ENCODE assay signal across 17 cellular contexts in the genomic region with DNA sequence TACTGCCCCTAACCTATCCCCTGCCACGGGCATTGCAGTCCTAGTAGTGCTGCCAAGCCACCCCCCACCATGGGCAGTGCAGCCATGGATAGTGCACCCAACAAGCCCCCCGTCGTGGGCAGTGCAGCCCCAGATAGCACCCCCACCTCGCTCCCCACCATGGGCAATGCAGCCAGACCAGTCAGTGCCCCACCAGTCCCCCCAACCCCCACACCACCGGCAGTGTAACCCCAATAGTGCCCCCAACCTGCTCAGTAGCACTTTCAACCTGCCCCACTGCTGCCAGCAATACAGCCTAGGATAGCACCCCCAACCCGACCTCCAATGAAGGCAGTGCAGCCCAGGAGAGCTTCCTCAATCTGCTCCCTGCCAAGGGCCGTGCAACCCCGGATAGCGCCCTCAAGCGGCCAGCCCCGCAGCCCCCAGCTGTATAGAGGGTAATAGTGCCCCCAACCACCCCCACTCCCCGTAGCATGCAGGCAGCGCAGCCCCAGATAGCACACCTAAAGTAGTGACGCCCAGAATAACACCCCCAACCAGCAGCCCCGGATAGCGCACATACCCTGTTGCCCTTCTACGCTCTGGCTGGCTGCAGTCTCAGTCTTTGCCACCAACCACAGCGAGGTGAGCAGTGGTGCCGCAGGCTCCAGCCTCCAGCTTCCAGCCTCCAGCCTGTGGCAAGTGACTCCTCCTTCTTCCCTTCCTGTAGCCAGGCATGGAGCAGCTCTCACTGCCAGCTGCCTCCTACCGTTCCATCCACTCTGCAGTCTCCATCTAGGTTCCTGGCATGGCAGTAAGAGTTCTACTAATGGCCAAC. TPM values are rescaled to one million over a fixed set of nuclear protein-coding genes. Genes with fewer than 3 reads are reported as not detected.
DNase-seq lines count a peak whose midpoint lies in the region; ATAC-seq, FAIRE-seq and TF ChIP-seq lines count a peak whose summit lies in the region.
"Had no signal": no experiment of that assay in that cellular context is flagged by ENCODE, and none has a peak within 500 bp of the region (broad histone marks: within the 10 kb centered on the region; RNA-seq: fewer than 3 reads in every experiment).

No MANE protein-coding gene starts in this region.

- H3K23ac ChIP-seq in mesendoderm (ENCODE audit: low read length) = no peak overlapping the region

- no peak overlapping the region for H3K18ac ChIP-seq in mesendoderm (ENCODE audit: low read length)

- H3K79me2 ChIP-seq in astrocyte (ENCODE audit: insufficient read depth, low read length) (no peaks in the 10 kb centered on the region), mesendoderm (ENCODE audit: control insufficient read depth, insufficient read depth, low read length) (no peaks in the 10 kb centered on the region)

- peak overlapping the region; percentile 67 for H2AFZ ChIP-seq in astrocyte (ENCODE audit: low read depth, low read length)

- H2BK15ac ChIP-seq in mesendoderm (replicated peaks; ENCODE audit: low read depth) = no peak overlapping the region

- H2BK120ac ChIP-seq in mesendoderm (ENCODE audit: low read depth, low read length) = no peak overlapping the region

- H2BK5ac ChIP-seq in mesendoderm (ENCODE audit: low read length) = no peak overlapping the region

- ATAC-seq in HG02885 (IDR thresholded peaks at IDR 0.05; ENCODE audit: poor library complexity, unreplicated experiment) = no peak
- ATAC-seq in GM18498 (IDR thresholded peaks at IDR 0.05; ENCODE audit: unreplicated experiment) = no peak
- no peak for ATAC-seq in GM21786 (IDR thresholded peaks at IDR 0.05; ENCODE audit: unreplicated experiment)

- H3K27ac Mint-ChIP-seq in HFFc6 = 0 out of 2 replicates have a peak overlapping the region, but pooled peaks have one; percentile 23
- peak overlapping the region; percentile 80 for H3K27ac Mint-ChIP-seq in astrocyte (ENCODE audit: unreplicated experiment)

- H3K4me1 ChIP-seq in astrocyte (ENCODE audit: insufficient read depth, low read length) (peaks cover 13% of the 10 kb centered on the region), mesendoderm (ENCODE audit: control insufficient read depth, low read depth, low read length) (no peaks in the 10 kb centered on the region)

- in situ Hi-C loops in ACHN (cut with HindIII; ENCODE audit: low pct_ligation_motif_present, low pct_unique_long_range_greater_than_20kb, low sequenced_read_pairs) = no loop called here

- H3K4me1 Mint-ChIP-seq in HFFc6 (ENCODE audit: low read depth) (peaks cover 9% of the 10 kb centered on the region), astrocyte (ENCODE audit: low read depth, unreplicated experiment) (peaks cover 46% of the 10 kb centered on the region)

- peak overlapping the region; percentile 68 for H3K27ac ChIP-seq in astrocyte (ENCODE audit: low read depth, low read length)
- no peak overlapping the region for H3K27ac ChIP-seq in mesendoderm (ENCODE audit: low read depth, low read length)
- H3K27ac ChIP-seq: ovary had no signal

- H3K4me3 Mint-ChIP-seq in HFFc6 (no peak overlapping the region), astrocyte (ENCODE audit: unreplicated experiment) (peak overlapping the region; percentile 67)

- DNase-seq in ACHN (peak; percentile 21), HFFc6 (no peak), astrocyte (ENCODE audit: low read depth) (no peak), mesendoderm (peak; percentile 29), DMS79 (lab: John Stamatoyannopoulos, UW) (no peak)
- DNase-seq: activated gamma-delta T cell treated with Interleukin-2 at 50 U/mL for 16 hours; effector CD4-positive, alpha-beta T cell; NCI-H2107; NCI-H774; ovary; substantia nigra had no signal

- no peak overlapping the region for H3K4ac ChIP-seq in mesendoderm (ENCODE audit: low read depth, low read length)

- no peaks in the 10 kb centered on the region for H4K20me1 ChIP-seq in astrocyte (ENCODE audit: insufficient read depth, low read length)

- H3K9me3 Mint-ChIP-seq in HFFc6 = no peaks in the 10 kb centered on the region
- H3K9me3 Mint-ChIP-seq in astrocyte (ENCODE audit: unreplicated experiment) = no peaks in the 10 kb centered on the region

- H2AK5ac ChIP-seq in mesendoderm (ENCODE audit: low read length) = no peak overlapping the region

- H3K9ac ChIP-seq in astrocyte (ENCODE audit: low read length) = peak overlapping the region; percentile 52
- no peak overlapping the region for H3K9ac ChIP-seq in mesendoderm (ENCODE audit: low read length)

- H3K56ac ChIP-seq in mesendoderm (ENCODE audit: low read length) = no peak overlapping the region

- TF ChIP-seq CTCF in HFFc6 (IDR thresholded peaks at IDR 0.05) (no peak; the same call in 1 of the 2 replicates), astrocyte (IDR thresholded peaks at IDR 0.05; ENCODE audit: insufficient read depth, low read depth, low read length) (no peak)

- no peak for FAIRE-seq in astrocyte (lab: Jason Lieb, UNC)
- FAIRE-seq: frontal cortex had no signal

- peaks cover 16% of the 10 kb centered on the region for H3K27me3 Mint-ChIP-seq in HFFc6 (ENCODE audit: insufficient read depth)
- peaks cover 2% of the 10 kb centered on the region for H3K27me3 Mint-ChIP-seq in astrocyte (ENCODE audit: low read depth, unreplicated experiment)

- no peak overlapping the region for H4K5ac ChIP-seq in mesendoderm (ENCODE audit: low read length)

- WGBS in mesendoderm (ENCODE audit: extremely low coverage, insufficient coverage, low lambda C conversion rate) = no CpG with 5 or more reads among the region's 20 CpGs

- H3K79me1 ChIP-seq in mesendoderm (ENCODE audit: low read length) = no peaks in the 10 kb centered on the region

- peak overlapping the region; percentile 70 for H3K4me2 ChIP-seq in astrocyte (ENCODE audit: low read length)
- H3K4me2 ChIP-seq in mesendoderm (ENCODE audit: low read length) = no peak overlapping the region

- no peaks in the 10 kb centered on the region for H3K36me3 ChIP-seq in astrocyte (ENCODE audit: insufficient read depth, low read length)
- no peaks in the 10 kb centered on the region for H3K36me3 ChIP-seq in mesendoderm (ENCODE audit: control insufficient read depth, insufficient read depth, low read length)
- H3K36me3 ChIP-seq: ovary had no signal

- no peak overlapping the region for H3K4me3 ChIP-seq in astrocyte (ENCODE audit: insufficient read depth, low read depth, low read length)
- no peak overlapping the region for H3K4me3 ChIP-seq in mesendoderm (ENCODE audit: low read length)
- H3K4me3 ChIP-seq: ovary had no signal

- H3K9me3 ChIP-seq in astrocyte (ENCODE audit: insufficient read depth, low read depth, low read length) = no peaks in the 10 kb centered on the region
- H3K9me3 ChIP-seq: ovary had no signal

- H3K36me3 Mint-ChIP-seq in HFFc6 (ENCODE audit: low read depth) (no peaks in the 10 kb centered on the region), astrocyte (ENCODE audit: low read depth, unreplicated experiment) (no peaks in the 10 kb centered on the region)

- H3K27me3 ChIP-seq in astrocyte (ENCODE audit: insufficient read depth, low read length) (no peaks in the 10 kb centered on the region), mesendoderm (ENCODE audit: insufficient read depth, low read length, poor library complexity) (no peaks in the 10 kb centered on the region)
- H3K27me3 ChIP-seq: ovary had no signal

- no peak overlapping the region for H4K8ac ChIP-seq in mesendoderm (ENCODE audit: low read depth, low read length)

RNA-seq across cellular contexts. Expression of a gene that starts 45.4 kb away (rescaled TPM):
- total RNA-seq in HFFc6 (2021; fragmentation: NEBNext Ultra II Directional; extraction: Animal tissue kit (Norgen Biotek cat#: 25700)) = not detected
- total RNA-seq in astrocyte = not detected in 2 replicates
- 0.04 TPM for polyA plus RNA-seq in mesendoderm (2013, experiment 1 of 2)
- 0.03 TPM for polyA plus RNA-seq in mesendoderm (2013, experiment 2 of 2)
- total RNA-seq: activated CD8-positive, alpha-beta memory T cell treated with anti-CD3 and anti-CD28 coated beads for 36 hours; frontal cortex; ovary had no signal
- polyA plus RNA-seq: BJ, ovary had no signal

Comparison
In these comparisons a context has a peak if more than half of its experiments do, and no peak if none do; other contexts are left out.
1. DNase-seq: peak in ACHN (single experiment) and mesendoderm (single experiment); none in HFFc6 (single experiment), astrocyte (single experiment) and DMS79 (single experiment).